Comparison of ENCODE assay signal across 14 cellular contexts in the genomic region with DNA sequence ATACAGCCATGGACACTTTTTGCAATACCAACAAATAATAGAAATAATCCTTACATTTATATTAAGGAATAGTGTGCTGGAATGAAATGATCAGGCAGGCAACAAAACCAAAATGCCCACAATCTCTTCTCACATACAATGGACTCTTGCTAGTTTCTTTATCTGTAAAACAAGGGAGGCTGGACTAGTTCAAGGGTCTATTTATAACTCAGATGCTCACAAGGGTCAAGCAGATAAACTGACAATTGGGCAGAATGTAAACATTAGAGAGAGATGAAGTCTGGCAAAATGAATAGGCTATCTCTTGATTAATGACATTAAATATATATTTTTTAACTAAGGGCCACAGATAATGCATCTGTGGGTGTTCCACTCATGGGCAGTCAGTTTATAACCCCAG. TPM values are rescaled to one million over a fixed set of nuclear protein-coding genes. Genes with fewer than 3 reads are reported as not detected.
DNase-seq lines count a peak whose midpoint lies in the region; ATAC-seq, FAIRE-seq and TF ChIP-seq lines count a peak whose summit lies in the region.
"Had no signal": no experiment of that assay in that cellular context is flagged by ENCODE, and none has a peak within 500 bp of the region (broad histone marks: within the 10 kb centered on the region; RNA-seq: fewer than 3 reads in every experiment).

No MANE protein-coding gene starts in this region.

- in situ Hi-C loops in K562 (cut with MboI) = no loop called here

- TF ChIP-seq EP300 in K562 (IDR thresholded peaks at IDR 0.05; ENCODE audit: low read length) = no peak

- H3K4me1 ChIP-seq in K562 (replicated peaks in 1 of 2; ENCODE audit: control insufficient read depth in 2 of 2, insufficient read depth in 2 of 2, low read length in 2 of 2) (peaks cover 0 to 5% of the 10 kb centered on the region in 2 experiments; a peak in 2 of 5 replicates), left ventricle myocardium inferior (peaks cover 24% of the 10 kb centered on the region)
- H3K4me1 ChIP-seq: BLaER1 had no signal

- H3K9me3 ChIP-seq in K562 (replicated peaks; ENCODE audit: control insufficient read depth, insufficient read depth, low read depth, low read length) (no peaks in the 10 kb centered on the region), left ventricle myocardium inferior (replicated peaks) (no peaks in the 10 kb centered on the region)
- H3K9me3 ChIP-seq: BLaER1 had no signal

- no peak overlapping the region for H3K4me3 ChIP-seq in K562
- no peak overlapping the region for H3K4me3 ChIP-seq in left ventricle myocardium inferior
- H3K4me3 ChIP-seq: BLaER1 had no signal

- CTCF ChIA-PET in K562 (lab: Yijun Ruan, JAX; ENCODE audit: low intra/inter-chr PET ratio) = no interaction called here

- no TSS peak for BruUV-seq in K562 (replicated peaks; lab: Mats Ljungman, UMichigan)

- DNase-seq in Right ventricle myocardium superior (no peak), left cardiac atrium (no peak), K562 (ENCODE audit: extremely low read depth in 1 of 4, low spot score in 3 of 4) (no peak), left ventricle myocardium inferior (no peak), middle frontal gyrus (ENCODE audit: extremely low spot score, low spot score) (no peak), anterior cingulate cortex (lab: John Stamatoyannopoulos, UW) (no peak), putamen (ENCODE audit: low spot score) (no peak)
- DNase-seq: 8988T; AML-193; Calu3; CD4-positive, CD25-positive, alpha-beta regulatory T cell; DMS 273 treated with DMSO at 0.1 percent for 48 hours had no signal

- TF ChIP-seq CTCF in K562 (IDR thresholded peaks at IDR 0.05 in 2 of 3, conservative IDR thresholded peaks at IDR 0.05 in 1 of 3; ENCODE audit: insufficient read depth in 2 of 3, low read depth in 1 of 3, low read length in 3 of 3) (no peak), left ventricle myocardium inferior (IDR thresholded peaks at IDR 0.05; ENCODE audit: borderline replicate concordance) (no peak)

- H3K9ac ChIP-seq in K562 (ENCODE audit: insufficient read depth in 1 of 2, low read depth in 2 of 2, low read length in 2 of 2) = no peak overlapping the region
- H3K9ac ChIP-seq: BLaER1 had no signal

- H3K4me2 ChIP-seq in K562 (ENCODE audit: insufficient read depth, low read length) = no peak overlapping the region; the same call in 1 of the 2 replicates
- H3K4me2 ChIP-seq: BLaER1 had no signal

- no peaks in the 10 kb centered on the region for H3K79me2 ChIP-seq in K562 (ENCODE audit: control insufficient read depth, insufficient read depth, low read length)

- H3K9me1 ChIP-seq in K562 (ENCODE audit: control insufficient read depth, insufficient read depth, low read length) = no peaks in the 10 kb centered on the region

- intact Hi-C loops in Right ventricle myocardium superior (cut with DNase I) (no loop called here), left cardiac atrium (cut with DNase I) (no loop called here), K562 (cut with micrococcal nuclease) (no loop called here), left ventricle myocardium inferior (cut with micrococcal nuclease) (no loop called here)

- no peak for FAIRE-seq in K562 (lab: Jason Lieb, UNC)

- peak; percentile 70 for ATAC-seq in Right ventricle myocardium superior (ENCODE audit: poor library complexity)
- no peak for ATAC-seq in left cardiac atrium
- peak; percentile 46 for ATAC-seq in K562

- H3K36me3 ChIP-seq in K562 (ENCODE audit: control insufficient read depth, insufficient read depth, low read length) = peaks cover 68% of the 10 kb centered on the region
- peaks cover 65% of the 10 kb centered on the region for H3K36me3 ChIP-seq in left ventricle myocardium inferior

- no peak for TF ChIP-seq RAD21 in K562 (CRISPR knock-in tag; conservative IDR thresholded peaks at IDR 0.05 in 1 of 2, IDR thresholded peaks at IDR 0.05 in 1 of 2)

- H4K20me1 ChIP-seq in K562 (replicated peaks; ENCODE audit: control insufficient read depth, insufficient read depth, low read length) = no peaks in the 10 kb centered on the region
- H4K20me1 ChIP-seq: BLaER1 had no signal

- H3K27ac ChIP-seq in K562 (ENCODE audit: extremely low read depth, low read depth, low read length) = no peak overlapping the region
- H3K27ac ChIP-seq in left ventricle myocardium inferior (replicated peaks) = peak overlapping the region; percentile 67
- H3K27ac ChIP-seq: BLaER1, HL-60 had no signal

- H3K27me3 ChIP-seq in K562 (ENCODE audit: control insufficient read depth in 2 of 2, insufficient read depth in 2 of 2, low read length in 2 of 2) (no peaks in the 10 kb centered on the region), left ventricle myocardium inferior (ENCODE audit: low read depth) (no peaks in the 10 kb centered on the region)
- H3K27me3 ChIP-seq: BLaER1 had no signal

- TF ChIP-seq POLR2A in K562 (conservative IDR thresholded peaks at IDR 0.05) = no peak

- no peak overlapping the region for H2AFZ ChIP-seq in K562 (ENCODE audit: low read depth, low read length)

- POLR2A ChIA-PET in K562 (lab: Yijun Ruan, JAX) = interaction anchor here (1.0 to 1.7 kb wide), 4 partner anchors 10 to 14 kb away, joined by 3 to 6 read pairs (median 4); a partner anchor contains a TSS

TF ChIP-seq in K562, 482 proteins besides CTCF, POLR2A, EP300 and RAD21 (continues in another document):
- TF ChIP-seq SOX6 (IDR thresholded peaks at IDR 0.05) = peak; percentile 25; the same call in 1 of the 2 replicates
- TF ChIP-seq MEF2D (tag; conservative IDR thresholded peaks at IDR 0.05; ENCODE audit: low read depth) = peak; percentile 87

RNA-seq across cellular contexts. Expression of a gene that starts 11.4 kb away (rescaled TPM):
- total RNA-seq in Right ventricle myocardium superior (27.9 TPM), left cardiac atrium (10 to 100 TPM; 22.6 to 25.9 TPM), K562 (2014; rRNA removed) (22.4 and 30.3 TPM in 2 replicates), K562 (2014; rRNA removed; fragmentation: Illumina TruSeq; extraction: Trizol) (42.1 and 45.9 TPM in 2 replicates), K562 (2015; rRNA removed; fragmentation: Illumina TruSeq; extraction: Trizol) (38.6 and 40.5 TPM in 2 replicates), K562 (2021) (24.3 and 26.5 TPM in 2 replicates), left ventricle myocardium inferior (27.3 TPM)
- total RNA-seq in K562 (2011; cell fraction: chromatin; rRNA removed; ENCODE audit: low replicate concordance) = 33.1 and 77.5 TPM in 2 replicates
- total RNA-seq in K562 (2011; cell fraction: nucleolus; rRNA removed) = 18.7 and 23.0 TPM in 2 replicates
- total RNA-seq in K562 (2011; cell fraction: nucleoplasm; rRNA removed) = 36.6 and 42.0 TPM in 2 replicates
- polyA plus RNA-seq in K562 (2011; rRNA removed) (65.0 and 66.2 TPM in 2 replicates), K562 (2014; fragmentation: Illumina TruSeq; extraction: Trizol) (38.4 and 49.0 TPM in 2 replicates), K562 (2014; fragmentation: Nextera tagmentation; extraction: Ambion mirVana) (10 to 100 TPM; 59.4 to 64.6 TPM), K562 (2014; rRNA removed) (41.9 and 51.8 TPM in 2 replicates)
- 17.0 and 36.1 TPM in 2 replicates for polyA plus RNA-seq in K562 (2011; cell fraction: cytosol; rRNA removed)
- polyA plus RNA-seq in K562 (2011; cell fraction: nucleus; rRNA removed) = 26.8 and 41.6 TPM in 2 replicates
- polyA plus RNA-seq in K562 (2012) = 32.8 and 35.0 TPM in 2 replicates
- polyA minus RNA-seq in K562 (2011; rRNA and poly(A)+ RNA removed) = 32.2 and 47.3 TPM in 2 replicates
- polyA minus RNA-seq in K562 (2011; cell fraction: cytosol; rRNA and poly(A)+ RNA removed) = 9.5 and 11.4 TPM in 2 replicates
- polyA minus RNA-seq in K562 (2011; cell fraction: nucleus; rRNA and poly(A)+ RNA removed) = 12.1 and 23.3 TPM in 2 replicates

RNA-seq across cellular contexts. Expression of a gene that starts 11.7 kb away (rescaled TPM):
- total RNA-seq in Right ventricle myocardium superior (15.3 TPM), left cardiac atrium (10 to 100 TPM; 17.0 to 20.2 TPM), K562 (2014; rRNA removed) (26.7 and 29.4 TPM in 2 replicates), K562 (2014; rRNA removed; fragmentation: Illumina TruSeq; extraction: Trizol) (44.7 and 45.6 TPM in 2 replicates), K562 (2015; rRNA removed; fragmentation: Illumina TruSeq; extraction: Trizol) (42.1 and 44.0 TPM in 2 replicates), K562 (2021) (28.1 and 33.3 TPM in 2 replicates), left ventricle myocardium inferior (23.6 TPM)
- 52.0 and 72.3 TPM in 2 replicates for total RNA-seq in K562 (2011; cell fraction: chromatin; rRNA removed; ENCODE audit: low replicate concordance)
- total RNA-seq in K562 (2011; cell fraction: nucleolus; rRNA removed) = 31.5 and 34.9 TPM in 2 replicates
- total RNA-seq in K562 (2011; cell fraction: nucleoplasm; rRNA removed) = 40.0 TPM in 2 replicates
- polyA plus RNA-seq in K562 (2011; rRNA removed) (89.5 and 90.8 TPM in 2 replicates), K562 (2014; fragmentation: Illumina TruSeq; extraction: Trizol) (51.2 and 64.4 TPM in 2 replicates), K562 (2014; fragmentation: Nextera tagmentation; extraction: Ambion mirVana) (10 to 100 TPM; 79.3 to 80.0 TPM), K562 (2014; rRNA removed) (44.5 and 50.5 TPM in 2 replicates)
- polyA plus RNA-seq in K562 (2011; cell fraction: cytosol; rRNA removed) = 61.1 and 98.7 TPM in 2 replicates
- polyA plus RNA-seq in K562 (2011; cell fraction: nucleus; rRNA removed) = 59.1 and 86.3 TPM in 2 replicates
- 24.6 and 28.1 TPM in 2 replicates for polyA plus RNA-seq in K562 (2012)
- polyA minus RNA-seq in K562 (2011; rRNA and poly(A)+ RNA removed) = 88.6 and 112 TPM in 2 replicates
- polyA minus RNA-seq in K562 (2011; cell fraction: cytosol; rRNA and poly(A)+ RNA removed) = 16.1 and 27.1 TPM in 2 replicates
- polyA minus RNA-seq in K562 (2011; cell fraction: nucleus; rRNA and poly(A)+ RNA removed) = 18.6 and 35.0 TPM in 2 replicates

RNA-seq across cellular contexts. Expression of a gene that starts 13.0 kb away (rescaled TPM):
- total RNA-seq in Right ventricle myocardium superior (44.1 TPM), left cardiac atrium (10 to 100 TPM; 52.9 to 54.6 TPM), K562 (2014; rRNA removed) (23.0 and 29.3 TPM in 2 replicates), K562 (2014; rRNA removed; fragmentation: Illumina TruSeq; extraction: Trizol) (47.0 and 58.5 TPM in 2 replicates), K562 (2015; rRNA removed; fragmentation: Illumina TruSeq; extraction: Trizol) (42.5 and 45.4 TPM in 2 replicates), K562 (2021) (29.7 and 29.9 TPM in 2 replicates), left ventricle myocardium inferior (42.8 TPM)
- total RNA-seq in K562 (2011; cell fraction: chromatin; rRNA removed; ENCODE audit: low replicate concordance) = 144 and 391 TPM in 2 replicates
- 62.0 and 72.6 TPM in 2 replicates for total RNA-seq in K562 (2011; cell fraction: nucleolus; rRNA removed)
- 115 and 119 TPM in 2 replicates for total RNA-seq in K562 (2011; cell fraction: nucleoplasm; rRNA removed)
- polyA plus RNA-seq in K562 (2011; rRNA removed) (93.4 and 99.2 TPM in 2 replicates), K562 (2014; fragmentation: Illumina TruSeq; extraction: Trizol) (32.1 and 33.9 TPM in 2 replicates), K562 (2014; fragmentation: Nextera tagmentation; extraction: Ambion mirVana) (10 to 100 TPM; 49.3 to 50.7 TPM), K562 (2014; rRNA removed) (45.2 and 49.2 TPM in 2 replicates)
- 11.1 and 32.7 TPM in 2 replicates for polyA plus RNA-seq in K562 (2011; cell fraction: cytosol; rRNA removed)
- polyA plus RNA-seq in K562 (2011; cell fraction: nucleus; rRNA removed) = 97.4 and 180 TPM in 2 replicates
- 25.6 and 26.7 TPM in 2 replicates for polyA plus RNA-seq in K562 (2012)
- polyA minus RNA-seq in K562 (2011; rRNA and poly(A)+ RNA removed) = 94.3 and 125 TPM in 2 replicates
- polyA minus RNA-seq in K562 (2011; cell fraction: cytosol; rRNA and poly(A)+ RNA removed) = 19.3 and 25.7 TPM in 2 replicates
- polyA minus RNA-seq in K562 (2011; cell fraction: nucleus; rRNA and poly(A)+ RNA removed) = 53.2 and 93.0 TPM in 2 replicates

Comparison
In these comparisons a context has a peak if more than half of its experiments do, and no peak if none do; other contexts are left out.
1. ATAC-seq: peak in Right ventricle myocardium superior (single experiment) and K562 (single experiment); none in left cardiac atrium (0 of 2).